ENCODE assay signal across 8 cellular contexts in genomic region chr3:11847035-11847394, GRCh38. TPM values are rescaled to one million over a fixed set of nuclear protein-coding genes. Genes with fewer than 3 reads are reported as not detected.
DNase-seq lines count a peak whose midpoint lies in the region; ATAC-seq and TF ChIP-seq lines count a peak whose summit lies in the region.

No MANE protein-coding gene starts in this region.

- peaks cover 6 to 21% (median 9%) of the 10 kb centered on the region in 3 donors for H3K36me3 ChIP-seq in esophagus squamous epithelium
- H3K36me3 ChIP-seq in rectal smooth muscle tissue (ENCODE audit: control insufficient read depth, insufficient read depth, low read length), result no peaks in the 10 kb centered on the region

- POLR2A ChIA-PET in RWPE1 (lab: Yijun Ruan, JAX; ENCODE audit: low non-redundant PET), result no interaction called here

- ATAC-seq in GM18870 (IDR thresholded peaks at IDR 0.05; ENCODE audit: unreplicated experiment) (peak; percentile 11), HG03457 (IDR thresholded peaks at IDR 0.05; ENCODE audit: unreplicated experiment) (no peak)

- DNase-seq in RWPE1 (ENCODE audit: low spot score) (no peak), esophagus squamous epithelium (lab: John Stamatoyannopoulos, UW) (no peak), NCI-H2196 treated with DMSO at 0.1 percent for 48 hours (lab: John Stamatoyannopoulos, UW; ENCODE audit: unreplicated experiment) (no peak), NCI-H82 (lab: John Stamatoyannopoulos, UW) (no peak), foreskin melanocyte (no peak)

- no peak for TF ChIP-seq POLR2A in esophagus squamous epithelium (IDR thresholded peaks at IDR 0.05)

- H3K9ac ChIP-seq in rectal smooth muscle tissue (ENCODE audit: low read length), result peak overlapping the region; percentile 97

- H3K4me1 ChIP-seq in esophagus squamous epithelium (peaks cover 5 to 29% (median 20%) of the 10 kb centered on the region in 3 donors), rectal smooth muscle tissue (ENCODE audit: control insufficient read depth, insufficient read depth, low read length) (no peaks in the 10 kb centered on the region)

- no peaks in the 10 kb centered on the region for H3K9me3 ChIP-seq in esophagus squamous epithelium

- intact Hi-C loops in esophagus squamous epithelium (cut with DNase I), result no loop called here

- TF ChIP-seq CTCF in RWPE1 (conservative IDR thresholded peaks at IDR 0.05; ENCODE audit: low read depth), result peak; percentile 51
- TF ChIP-seq CTCF in esophagus squamous epithelium (IDR thresholded peaks at IDR 0.05), result no peak

- no peaks in the 10 kb centered on the region for H3K27me3 ChIP-seq in esophagus squamous epithelium
- no peaks in the 10 kb centered on the region for H3K27me3 ChIP-seq in rectal smooth muscle tissue (ENCODE audit: control insufficient read depth, insufficient read depth, low read length)

- WGBS in esophagus squamous epithelium, 2 donors, result 14 to 16% methylated on average over 18 of the region's 18 CpGs

- CTCF ChIA-PET in RWPE1 (lab: Yijun Ruan, JAX), result interaction anchor here (0.6 kb wide), 1 partner anchor 503 kb away, joined by 6 read pairs; no protein-coding TSS in a partner anchor

- H3K27ac ChIP-seq in RWPE1 (peak overlapping the region; percentile 73), esophagus squamous epithelium (peak overlapping the region; percentile 87 to 94 (median 88)), rectal smooth muscle tissue (ENCODE audit: low read depth, low read length) (peak overlapping the region; percentile 88)

- peak overlapping the region; percentile 64 to 99 (median 77) for H3K4me3 ChIP-seq in esophagus squamous epithelium
- H3K4me3 ChIP-seq in rectal smooth muscle tissue (ENCODE audit: low read length), result peak overlapping the region; percentile 100

RNA-seq across cellular contexts. Expression of gene TAMM41, which starts 0.3 kb away (rescaled TPM):
- 10 to 100 TPM in 1 of 4 donors, 1 to 10 TPM in 3; 7.0 to 17.5 (median 9.5) TPM for total RNA-seq in esophagus squamous epithelium
